In the genomic region with DNA sequence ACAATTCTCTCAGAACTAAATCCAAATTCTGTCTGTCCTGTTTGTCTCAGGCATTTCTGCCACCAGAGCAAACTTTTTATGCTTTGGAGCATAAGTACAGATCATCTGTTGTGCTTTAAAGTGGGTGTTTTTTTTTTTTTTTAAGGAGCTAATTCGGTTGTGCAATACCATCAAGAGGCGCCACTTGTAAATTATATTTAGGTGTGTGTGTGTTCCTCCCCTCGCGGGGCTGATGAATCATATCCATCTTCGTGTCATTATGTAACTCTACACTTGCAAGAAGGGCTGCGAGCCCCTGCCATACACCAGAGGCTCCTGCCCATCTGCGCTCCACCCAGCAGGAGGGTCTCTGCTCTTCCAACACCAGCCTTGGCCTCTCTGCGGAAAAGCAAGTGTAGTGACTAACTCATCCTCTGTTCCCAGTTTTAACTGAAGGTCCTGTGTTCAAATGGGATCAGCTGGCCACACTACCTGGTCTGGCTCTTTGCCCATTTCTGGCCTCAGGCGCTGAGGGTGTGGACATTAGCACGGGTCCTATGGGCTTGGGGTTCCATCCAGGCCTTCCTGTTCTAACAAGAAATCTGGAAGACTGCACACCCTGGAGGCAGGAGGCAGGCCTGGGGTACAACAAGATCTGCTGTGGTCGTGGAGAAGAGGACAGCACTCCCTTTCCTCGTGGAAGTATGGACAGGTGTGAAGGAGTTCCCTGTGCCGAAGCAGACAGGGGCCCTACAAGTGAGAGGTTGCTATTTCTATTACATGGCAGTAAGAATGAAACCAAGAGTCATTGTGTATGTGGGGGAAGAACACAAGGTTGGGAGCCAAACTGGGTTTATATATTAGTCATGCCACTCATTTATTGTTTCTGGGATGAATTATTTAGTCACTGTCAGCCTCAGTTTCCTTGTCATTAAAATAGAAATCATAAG, we compare ENCODE assay signal across 8 cellular contexts.
DNase-seq lines count a peak whose midpoint lies in the region; ATAC-seq lines count a peak whose summit lies in the region.

No MANE protein-coding gene starts in this region.

- peak; percentile 75 for ATAC-seq in GM19372 (IDR thresholded peaks at IDR 0.05; ENCODE audit: low read depth, unreplicated experiment)
- ATAC-seq in HG03139 (IDR thresholded peaks at IDR 0.05; ENCODE audit: unreplicated experiment): peak; percentile 80

- DNase-seq in GM03348 (ENCODE audit: low spot score): peak; percentile 60
- DNase-seq in SK-N-DZ (ENCODE audit: low spot score): peak; percentile 83
- DNase-seq in islet precursor cell: peak; percentile 68
- no peak for DNase-seq in NCI-H1694 treated with DMSO at 0.1 percent for 48 hours (lab: John Stamatoyannopoulos, UW)
- DNase-seq in COLO829 (ENCODE audit: low spot score): no peak
- DNase-seq in activated effector memory CD4-positive, alpha-beta T cell treated with anti-CD3 and anti-CD28 coated beads, Interleukin-2, amount 50 U/mL, for 16 hours: no peak

Comparison
In these comparisons a context has a peak if more than half of its experiments do, and no peak if none do; other contexts are left out.
1. DNase-seq: peak in GM03348 (single experiment), SK-N-DZ (single experiment) and islet precursor cell (single experiment); none in NCI-H1694 treated with DMSO at 0.1 percent for 48 hours (single experiment), COLO829 (single experiment) and activated effector memory CD4-positive, alpha-beta T cell treated with anti-CD3 and anti-CD28 coated beads, Interleukin-2, amount 50 U/mL, for 16 hours (single experiment).